In the genomic region with DNA sequence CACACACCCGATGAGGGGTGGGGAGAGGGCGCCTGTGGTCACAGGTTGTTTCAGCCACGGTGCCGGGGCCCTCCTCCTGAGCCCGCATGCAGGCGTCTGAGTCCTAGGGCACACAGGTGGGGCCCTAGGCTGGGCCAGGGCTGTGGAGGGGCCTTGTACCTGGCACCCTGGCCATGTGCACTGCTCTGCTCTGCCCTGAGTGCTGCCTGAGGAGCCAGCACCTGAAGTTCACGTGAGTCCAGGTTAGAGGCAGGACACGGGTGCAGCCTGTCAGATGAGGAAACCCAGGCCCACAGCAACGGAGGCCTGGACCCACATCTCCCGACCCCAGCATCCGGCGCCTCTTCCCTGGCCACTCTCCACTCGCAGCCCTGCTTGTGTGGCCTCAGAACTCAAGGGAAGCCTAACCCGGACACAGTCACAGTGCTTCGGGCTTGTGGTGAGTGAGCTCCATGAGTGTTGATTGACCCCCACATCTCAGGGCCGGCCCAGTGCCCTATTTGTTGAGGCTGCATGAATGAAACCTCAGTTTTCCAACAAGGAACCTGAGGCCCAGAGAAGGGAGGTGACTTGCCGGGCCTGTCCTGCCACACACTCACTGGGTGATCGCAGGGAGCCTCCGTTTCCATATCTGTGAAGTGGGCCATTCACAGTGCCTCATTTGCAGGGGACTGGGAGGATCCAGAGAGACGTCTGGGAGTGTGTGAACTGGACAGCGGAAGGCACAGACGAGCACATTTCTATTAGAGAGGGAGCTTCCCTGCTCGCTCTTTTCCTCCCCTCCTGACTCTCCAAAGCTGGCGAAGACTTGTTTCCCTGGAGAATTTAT, we compare ENCODE assay signal across 12 cellular contexts. TPM values are rescaled to one million over a fixed set of nuclear protein-coding genes. Genes with fewer than 3 reads are reported as not detected.
DNase-seq lines count a peak whose midpoint lies in the region; ATAC-seq and TF ChIP-seq lines count a peak whose summit lies in the region.
"Had no signal": no experiment of that assay in that cellular context is flagged by ENCODE, and none has a peak within 500 bp of the region (broad histone marks: within the 10 kb centered on the region; RNA-seq: fewer than 3 reads in every experiment).

No MANE protein-coding gene starts in this region.

- H3K4me1 Mint-ChIP-seq in activated CD8-positive, alpha-beta memory T cell treated with anti-CD3 and anti-CD28 coated beads, Interleukin-2, amount 10 ng/mL, durations not matched to agents 7 days and 5 days = no peaks in the 10 kb centered on the region
- peaks cover 16% of the 10 kb centered on the region for H3K4me1 Mint-ChIP-seq in stimulated activated memory B cell treated with anti-CD40 and anti-IgM and Interleukin-4, amounts not matched to agents 10 μg/mL and 1 μg/mL and 100 μg/mL, for 72 hours

- H3K27me3 ChIP-seq in right lobe of liver = no peaks in the 10 kb centered on the region

- H3K9me3 ChIP-seq in right lobe of liver = no peaks in the 10 kb centered on the region

- no peak overlapping the region for H3K27ac ChIP-seq in right lobe of liver

- intact Hi-C loops in right lobe of liver (cut with DNase I) = no loop called here

- DNase-seq in HuH-7 (ENCODE audit: low spot score) (peak; percentile 3), right lobe of liver (peak; percentile 19 to 54 (median 41)), NCI-H2196 (lab: John Stamatoyannopoulos, UW; ENCODE audit: unreplicated experiment) (no peak), NCI-H1417 (lab: John Stamatoyannopoulos, UW) (no peak)
- peak; percentile 38 for DNase-seq in activated CD8-positive, alpha-beta memory T cell treated with anti-CD3 and anti-CD28 coated beads, Interleukin-2, amount 10 ng/mL, durations not matched to agents 7 days and 5 days
- DNase-seq: cortex of kidney, Karpas-422, NCI-H2107 had no signal

- no peaks in the 10 kb centered on the region for H3K36me3 Mint-ChIP-seq in activated CD8-positive, alpha-beta memory T cell treated with anti-CD3 and anti-CD28 coated beads, Interleukin-2, amount 10 ng/mL, durations not matched to agents 7 days and 5 days
- no peaks in the 10 kb centered on the region for H3K36me3 Mint-ChIP-seq in stimulated activated memory B cell treated with anti-CD40 and anti-IgM and Interleukin-4, amounts not matched to agents 10 μg/mL and 1 μg/mL and 100 μg/mL, for 72 hours
- H3K36me3 Mint-ChIP-seq: memory B cell had no signal

- no peak overlapping the region for H3K27ac Mint-ChIP-seq in activated CD8-positive, alpha-beta memory T cell treated with anti-CD3 and anti-CD28 coated beads, Interleukin-2, amount 10 ng/mL, durations not matched to agents 7 days and 5 days
- no peak overlapping the region for H3K27ac Mint-ChIP-seq in stimulated activated memory B cell treated with anti-CD40 and anti-IgM and Interleukin-4, amounts not matched to agents 10 μg/mL and 1 μg/mL and 100 μg/mL, for 72 hours
- H3K27ac Mint-ChIP-seq: memory B cell had no signal

- H3K36me3 ChIP-seq in right lobe of liver = peaks cover 0 to 2% (median 0%) of the 10 kb centered on the region in 4 donors

- WGBS in right lobe of liver (ENCODE audit: insufficient coverage, low coverage, low lambda C conversion rate, missing lambda C conversion rate) = 68% methylated on average over 7 of the region's 24 CpGs

- H3K9me3 Mint-ChIP-seq in activated CD8-positive, alpha-beta memory T cell treated with anti-CD3 and anti-CD28 coated beads, Interleukin-2, amount 10 ng/mL, durations not matched to agents 7 days and 5 days (ENCODE audit: low read depth) = no peaks in the 10 kb centered on the region
- H3K9me3 Mint-ChIP-seq in stimulated activated memory B cell treated with anti-CD40 and anti-IgM and Interleukin-4, amounts not matched to agents 10 μg/mL and 1 μg/mL and 100 μg/mL, for 72 hours = no peaks in the 10 kb centered on the region
- H3K9me3 Mint-ChIP-seq: memory B cell had no signal

- H3K4me3 ChIP-seq in right lobe of liver = no peak overlapping the region

- CTCF ChIA-PET in activated CD8-positive, alpha-beta memory T cell treated with anti-CD3 and anti-CD28 coated beads, Interleukin-2, amount 10 ng/mL, durations not matched to agents 7 days and 5 days (lab: Charles Lee) = no interaction called here

- peak; percentile 18 for ATAC-seq in activated CD8-positive, alpha-beta memory T cell treated with anti-CD3 and anti-CD28 coated beads, Interleukin-2, amount 10 ng/mL, durations not matched to agents 7 days and 5 days
- ATAC-seq in right lobe of liver = peak in 2 of 4 donors; percentile 6 to 11
- peak; percentile 14 for ATAC-seq in stimulated activated memory B cell treated with anti-CD40 and anti-IgM and Interleukin-4, amounts not matched to agents 10 μg/mL and 1 μg/mL and 100 μg/mL, for 72 hours
- ATAC-seq in HG03175 (IDR thresholded peaks at IDR 0.05; ENCODE audit: unreplicated experiment) = no peak
- no peak for ATAC-seq in GM18858 (IDR thresholded peaks at IDR 0.05; ENCODE audit: unreplicated experiment)

- no peak overlapping the region for H3K4me3 Mint-ChIP-seq in activated CD8-positive, alpha-beta memory T cell treated with anti-CD3 and anti-CD28 coated beads, Interleukin-2, amount 10 ng/mL, durations not matched to agents 7 days and 5 days
- H3K4me3 Mint-ChIP-seq in stimulated activated memory B cell treated with anti-CD40 and anti-IgM and Interleukin-4, amounts not matched to agents 10 μg/mL and 1 μg/mL and 100 μg/mL, for 72 hours = no peak overlapping the region
- H3K4me3 Mint-ChIP-seq: memory B cell had no signal

- TF ChIP-seq CTCF in right lobe of liver (IDR thresholded peaks at IDR 0.05) = no peak

- no peak for TF ChIP-seq POLR2A in right lobe of liver (IDR thresholded peaks at IDR 0.05)

- no peaks in the 10 kb centered on the region for H3K27me3 Mint-ChIP-seq in activated CD8-positive, alpha-beta memory T cell treated with anti-CD3 and anti-CD28 coated beads, Interleukin-2, amount 10 ng/mL, durations not matched to agents 7 days and 5 days
- no peaks in the 10 kb centered on the region for H3K27me3 Mint-ChIP-seq in stimulated activated memory B cell treated with anti-CD40 and anti-IgM and Interleukin-4, amounts not matched to agents 10 μg/mL and 1 μg/mL and 100 μg/mL, for 72 hours
- H3K27me3 Mint-ChIP-seq: memory B cell had no signal

- H3K4me1 ChIP-seq in right lobe of liver = peaks cover 0 to 15% (median 7%) of the 10 kb centered on the region in 4 donors

RNA-seq across cellular contexts. Expression of gene PPIF, which starts 39.6 kb away (rescaled TPM):
- total RNA-seq in activated CD8-positive, alpha-beta memory T cell treated with anti-CD3 and anti-CD28 coated beads, Interleukin-2, amount 10 ng/mL, durations not matched to agents 7 days and 5 days = 100 to 1,000 TPM; 119 to 144 TPM
- total RNA-seq in right lobe of liver = 100 to 1,000 TPM in 1 of 6 experiments, 10 to 100 TPM in 5; 53.7 to 106 (median 90.1) TPM

RNA-seq across cellular contexts. Expression of gene ZCCHC24, which starts 58.6 kb away (rescaled TPM):
- 1 to 10 TPM; 2.4 to 3.1 TPM for total RNA-seq in activated CD8-positive, alpha-beta memory T cell treated with anti-CD3 and anti-CD28 coated beads, Interleukin-2, amount 10 ng/mL, durations not matched to agents 7 days and 5 days
- 10 to 100 TPM; 19.8 to 33.6 (median 22.7) TPM for total RNA-seq in right lobe of liver

Comparison
In these comparisons a context has a peak if more than half of its experiments do, and no peak if none do; other contexts are left out.
1. DNase-seq: peak in HuH-7 (single experiment), activated CD8-positive, alpha-beta memory T cell treated with anti-CD3 and anti-CD28 coated beads, Interleukin-2, amount 10 ng/mL, durations not matched to agents 7 days and 5 days (single experiment) and right lobe of liver (3 of 3); none in NCI-H2196 (single experiment) and NCI-H1417 (0 of 3).
2. ATAC-seq: peak in activated CD8-positive, alpha-beta memory T cell treated with anti-CD3 and anti-CD28 coated beads, Interleukin-2, amount 10 ng/mL, durations not matched to agents 7 days and 5 days (single experiment) and stimulated activated memory B cell treated with anti-CD40 and anti-IgM and Interleukin-4, amounts not matched to agents 10 μg/mL and 1 μg/mL and 100 μg/mL, for 72 hours (single experiment); none in HG03175 (single experiment) and GM18858 (single experiment).
3. RNA of gene ZCCHC24, which starts 58.6 kb away (total RNA-seq): 19.8 to 33.6 TPM in right lobe of liver; 2.4 to 3.1 TPM in activated CD8-positive, alpha-beta memory T cell treated with anti-CD3 and anti-CD28 coated beads, Interleukin-2, amount 10 ng/mL, durations not matched to agents 7 days and 5 days; every median in the first group is over 4 times any median in the second.